Comparison of ENCODE assay signal across 28 cellular contexts in the genomic region with DNA sequence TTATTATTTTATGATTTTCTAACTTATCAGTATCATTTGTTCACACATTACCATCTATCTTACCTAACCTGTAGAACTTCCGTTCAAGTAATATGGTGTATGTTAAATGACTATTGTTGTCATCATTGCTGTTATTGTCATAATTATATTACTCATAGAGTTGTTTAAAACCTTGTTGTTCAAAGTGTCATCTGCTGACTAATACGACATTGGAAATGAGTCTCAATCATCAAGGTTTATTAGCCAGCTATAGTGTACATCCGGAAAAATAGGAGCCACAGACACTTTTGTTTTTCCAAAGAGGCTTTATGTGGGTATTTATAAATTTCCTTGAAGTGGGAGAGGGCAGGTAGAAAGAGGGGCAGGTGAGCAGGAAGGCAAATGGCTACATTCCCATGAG.
"Had no signal": no experiment of that assay in that cellular context is flagged by ENCODE, and none has a peak within 500 bp of the region (broad histone marks: within the 10 kb centered on the region; RNA-seq: fewer than 3 reads in every experiment).

No MANE protein-coding gene starts in this region.

- H3K27me3 Mint-ChIP-seq: activated naive CD8-positive, alpha-beta T cell treated with anti-CD3 and anti-CD28 coated beads for 36 hours; central memory CD8-positive, alpha-beta T cell; dendritic cell treated with granulocyte-macrophage colony-stimulating factor and Interleukin-4, amounts not matched to agents 40 ng/mL and 50 ng/mL, for 4 days; stimulated activated naive CD8-positive, alpha-beta T cell treated with anti-CD3 and anti-CD28 coated beads, Interleukin-15, Interleukin-2, amounts not matched to agents 100 ng/mL and 50 ng/mL, for 24 hours; T-helper 17 cell had no signal

- FAIRE-seq: endometrium, frontal cortex, kidney, urothelium cell line had no signal

- H3K9me3 Mint-ChIP-seq: activated naive CD4-positive, alpha-beta T cell treated with anti-CD3 and anti-CD28 coated beads for 36 hours; activated T-helper 1 cell treated with anti-CD3 and anti-CD28 coated beads, Interleukin-12 subunit alpha, Interleukin-12 subunit beta, Interleukin-2, Interleukin-4 antibody, amounts not matched to agents 30 ng/mL and 10 ng/mL and 1 ng/mL, durations not matched to agents 14 hours and 24 hours and 36 hours; nephron had no signal

- H3K27me3 ChIP-seq: right lobe of liver had no signal

- H3K4me3 Mint-ChIP-seq: activated naive CD4-positive, alpha-beta T cell treated with anti-CD3 and anti-CD28 coated beads for 36 hours; activated naive CD8-positive, alpha-beta T cell treated with anti-CD3 and anti-CD28 coated beads for 36 hours; activated T-helper 1 cell treated with anti-CD3 and anti-CD28 coated beads, Interleukin-12 subunit alpha, Interleukin-12 subunit beta, Interleukin-2, Interleukin-4 antibody, amounts not matched to agents 30 ng/mL and 10 ng/mL and 1 ng/mL, durations not matched to agents 14 hours and 24 hours and 36 hours; central memory CD8-positive, alpha-beta T cell; dendritic cell treated with granulocyte-macrophage colony-stimulating factor and Interleukin-4, amounts not matched to agents 40 ng/mL and 50 ng/mL, for 4 days; nephron; stimulated activated effector memory CD8-positive, alpha-beta T cell treated with anti-CD3 and anti-CD28 coated beads, Interleukin-12 subunit alpha, Interleukin-12 subunit beta, amount 100 ng/mL, for 72 hours; stimulated activated naive CD8-positive, alpha-beta T cell treated with anti-CD3 and anti-CD28 coated beads, Interleukin-15, Interleukin-2, amounts not matched to agents 100 ng/mL and 50 ng/mL, for 24 hours; T-helper 17 cell had no signal

- H3K27ac ChIP-seq: lower lobe of right lung, right lobe of liver, thoracic aorta, WERI-Rb-1 had no signal

- ATAC-seq: activated CD4-positive, CD25-positive, alpha-beta regulatory T cell treated with anti-CD3 and anti-CD28 coated beads, Interleukin-2, amount 50 U/mL, for 24 hours; lower lobe of right lung; right lobe of liver; stimulated activated effector memory CD8-positive, alpha-beta T cell treated with anti-CD3 and anti-CD28 coated beads, Interleukin-12 subunit alpha, Interleukin-12 subunit beta, amount 100 ng/mL, for 72 hours; T-helper 17 cell had no signal

- H3K27ac Mint-ChIP-seq: activated naive CD4-positive, alpha-beta T cell treated with anti-CD3 and anti-CD28 coated beads for 36 hours; activated naive CD8-positive, alpha-beta T cell treated with anti-CD3 and anti-CD28 coated beads for 36 hours; activated T-helper 1 cell treated with anti-CD3 and anti-CD28 coated beads, Interleukin-12 subunit alpha, Interleukin-12 subunit beta, Interleukin-2, Interleukin-4 antibody, amounts not matched to agents 30 ng/mL and 10 ng/mL and 1 ng/mL, durations not matched to agents 14 hours and 24 hours and 36 hours; dendritic cell treated with granulocyte-macrophage colony-stimulating factor and Interleukin-4, amounts not matched to agents 40 ng/mL and 50 ng/mL, for 4 days; nephron; stimulated activated effector memory CD8-positive, alpha-beta T cell treated with anti-CD3 and anti-CD28 coated beads, Interleukin-12 subunit alpha, Interleukin-12 subunit beta, amount 100 ng/mL, for 72 hours; stimulated activated naive CD8-positive, alpha-beta T cell treated with anti-CD3 and anti-CD28 coated beads, Interleukin-15, Interleukin-2, amounts not matched to agents 100 ng/mL and 50 ng/mL, for 24 hours; T-helper 17 cell had no signal

- H3K36me3 ChIP-seq: lower lobe of right lung, right lobe of liver, thoracic aorta, WERI-Rb-1 had no signal

- H3K9me3 ChIP-seq: lower lobe of right lung, right lobe of liver, thoracic aorta had no signal

- H3K4me1 ChIP-seq: lower lobe of right lung, right lobe of liver had no signal

- H3K4me3 ChIP-seq: lower lobe of right lung, right lobe of liver, thoracic aorta had no signal

- DNase-seq: activated CD4-positive, alpha-beta T cell treated with anti-CD3 and anti-CD28 coated beads for 48 hours; activated CD4-positive, alpha-beta T cell treated with anti-CD3 and anti-CD28 coated beads, Interleukin-2, amount 50 U/mL, for 48 hours; activated CD8-positive, alpha-beta memory T cell treated with anti-CD3 and anti-CD28 coated beads, Interleukin-2, amount 50 U/mL, for 4 hours; activated effector memory CD4-positive, alpha-beta T cell treated with anti-CD3 and anti-CD28 coated beads, Interleukin-2, amount 50 U/mL, for 16 hours; activated naive CD4-positive, alpha-beta T cell treated with anti-CD3 and anti-CD28 coated beads for 36 hours; activated naive CD8-positive, alpha-beta T cell treated with anti-CD3 and anti-CD28 coated beads for 36 hours; activated T-cell treated with anti-CD3 and anti-CD28 coated beads, Interleukin-2, amount 50 U/mL, for 1 hour; hippocampal formation; kidney; lower lobe of right lung; posterior cingulate gyrus; right lobe of liver; stimulated activated CD4-positive, alpha-beta T cell treated with anti-CD3 and anti-CD28 coated beads, Interleukin-4, amount 100 ng/mL, for 24 hours; T-helper 17 cell; T1000; trophoblast cell; WERI-Rb-1 had no signal

- H3K4me1 Mint-ChIP-seq: activated naive CD8-positive, alpha-beta T cell treated with anti-CD3 and anti-CD28 coated beads for 36 hours; central memory CD8-positive, alpha-beta T cell; nephron; stimulated activated effector memory CD8-positive, alpha-beta T cell treated with anti-CD3 and anti-CD28 coated beads, Interleukin-12 subunit alpha, Interleukin-12 subunit beta, amount 100 ng/mL, for 72 hours; T-helper 17 cell had no signal

- H3K36me3 Mint-ChIP-seq: activated naive CD8-positive, alpha-beta T cell treated with anti-CD3 and anti-CD28 coated beads for 36 hours; stimulated activated effector memory CD8-positive, alpha-beta T cell treated with anti-CD3 and anti-CD28 coated beads, Interleukin-12 subunit alpha, Interleukin-12 subunit beta, amount 100 ng/mL, for 72 hours had no signal
